ENCODE assay signal across 9 cellular contexts in the genomic region with DNA sequence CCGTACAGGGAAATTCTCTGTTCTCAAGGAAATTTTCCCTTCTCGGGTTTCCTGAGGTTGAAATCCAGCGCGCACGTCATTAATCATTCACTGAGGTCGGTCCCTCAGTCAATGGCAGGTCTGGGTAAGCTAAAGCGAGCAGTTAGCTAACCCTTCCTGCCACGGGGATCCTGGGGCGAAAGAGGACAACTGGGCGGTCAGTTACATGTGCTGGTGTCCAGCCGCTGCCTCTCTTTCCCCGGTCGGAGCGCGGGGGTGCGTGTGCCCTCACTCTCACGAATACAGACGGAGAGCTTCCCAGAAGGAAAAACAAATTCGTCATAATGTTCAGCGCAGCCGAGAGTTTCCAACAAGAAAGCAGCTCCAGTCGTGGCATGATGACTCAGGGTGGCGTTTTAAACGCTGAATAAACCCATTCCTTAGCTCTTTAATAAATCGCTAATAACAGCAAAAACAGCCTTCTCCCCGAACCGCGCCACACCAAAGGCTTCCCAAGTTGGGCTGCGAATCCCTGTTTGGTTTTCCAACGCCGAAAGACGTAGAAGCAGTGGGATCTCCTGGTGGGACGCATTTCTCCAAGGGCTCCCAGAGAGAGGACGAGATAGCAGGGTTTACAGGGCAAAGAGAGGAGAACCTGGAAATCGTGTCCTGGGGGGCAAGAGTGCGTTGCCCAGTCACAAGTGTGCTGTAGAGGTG. TPM values are rescaled to one million over a fixed set of nuclear protein-coding genes. Genes with fewer than 3 reads are reported as not detected.
DNase-seq lines count a peak whose midpoint lies in the region; TF ChIP-seq lines count a peak whose summit lies in the region.
"Had no signal": no experiment of that assay in that cellular context is flagged by ENCODE, and none has a peak within 500 bp of the region (broad histone marks: within the 10 kb centered on the region; RNA-seq: fewer than 3 reads in every experiment).

No MANE protein-coding gene starts in this region.

- DNase-seq in NCI-H2107 (lab: John Stamatoyannopoulos, UW) (peak; percentile 14), NCI-H2107 treated with DMSO at 0.1 percent for 48 hours (lab: John Stamatoyannopoulos, UW; ENCODE audit: unreplicated experiment) (no peak), SJCRH30 (peak; percentile 32 to 52), fibroblast of lung (ENCODE audit: low read depth in 2 of 2) (peak; percentile 82 to 86), posterior vena cava (ENCODE audit: low spot score) (peak; percentile 60), NCI-H1048 (lab: John Stamatoyannopoulos, UW) (no peak), putamen (ENCODE audit: low spot score) (no peak)
- no peak for DNase-seq in effector CD8-positive, alpha-beta T cell (lab: John Stamatoyannopoulos, UW)

- peaks cover 3% of the 10 kb centered on the region; the same call in 1 of the 2 replicates for H3K4me1 ChIP-seq in SJCRH30
- peaks cover 7% of the 10 kb centered on the region for H3K4me1 ChIP-seq in fibroblast of lung (ENCODE audit: control insufficient read depth, extremely low read depth, insufficient read depth, low read length)

- H3K27ac ChIP-seq in SJCRH30 (no peak overlapping the region), fibroblast of lung (ENCODE audit: insufficient read depth, low read length) (peak overlapping the region; percentile 98)
- H3K27ac ChIP-seq: C4-2B had no signal

- H3K4me3 ChIP-seq in SJCRH30, result peak overlapping the region; percentile 62
- peak overlapping the region; percentile 54 to 96 (median 80) for H3K4me3 ChIP-seq in fibroblast of lung (replicated peaks in 1 of 4; ENCODE audit: control extremely low read depth in 1 of 4, insufficient read depth in 1 of 4, low read depth in 3 of 4, low read length in 4 of 4)

- H3K9ac ChIP-seq in fibroblast of lung (ENCODE audit: insufficient read depth, low read length), result peak overlapping the region; percentile 93

- H3K4me2 ChIP-seq in fibroblast of lung (ENCODE audit: extremely low read depth, insufficient read depth, low read length), result peak overlapping the region; percentile 100

- H3K36me3 ChIP-seq in SJCRH30 (no peaks in the 10 kb centered on the region), fibroblast of lung (ENCODE audit: control insufficient read depth, insufficient read depth, low read length) (peaks cover 6% of the 10 kb centered on the region)

- no peaks in the 10 kb centered on the region for H3K27me3 ChIP-seq in SJCRH30
- no peaks in the 10 kb centered on the region for H3K27me3 ChIP-seq in fibroblast of lung (ENCODE audit: control insufficient read depth, insufficient read depth, low read length)

- H4K20me1 ChIP-seq in fibroblast of lung (ENCODE audit: control insufficient read depth, extremely low read depth, insufficient read depth, low read length), result no peaks in the 10 kb centered on the region

- intact Hi-C loops in posterior vena cava (cut with DNase I), result no loop called here

- peak overlapping the region; percentile 45 for H2AFZ ChIP-seq in fibroblast of lung (ENCODE audit: low read length)

- TF ChIP-seq CTCF in fibroblast of lung (conservative IDR thresholded peaks at IDR 0.05 in 1 of 2, IDR thresholded peaks at IDR 0.05 in 1 of 2; ENCODE audit: low read depth in 1 of 2, low read length in 2 of 2), result no peak

- peaks cover 60% of the 10 kb centered on the region for H3K79me2 ChIP-seq in fibroblast of lung (ENCODE audit: control insufficient read depth, insufficient read depth, low read length)

- H3K9me3 ChIP-seq in SJCRH30 (replicated peaks) (no peaks in the 10 kb centered on the region), fibroblast of lung (ENCODE audit: control insufficient read depth, insufficient read depth, low read depth, low read length) (no peaks in the 10 kb centered on the region)

RNA-seq across cellular contexts. Expression of a gene that starts 0.7 kb away (rescaled TPM):
- total RNA-seq in SJCRH30 (2014; rRNA removed; shearing (Covaris generic)), result 0.12 and 0.15 TPM in 2 replicates
- 5.4 and 25.8 TPM in 2 replicates for total RNA-seq in fibroblast of lung
- 56.4 and 123 TPM in 2 replicates for polyA plus RNA-seq in fibroblast of lung
- polyA plus RNA-seq in fibroblast of lung (2012), result 33.7 and 102 TPM in 2 replicates
- polyA minus RNA-seq in fibroblast of lung (ENCODE audit: low replicate concordance), result 90.1 and 466 TPM in 2 replicates
- not detected for total RNA-seq in posterior vena cava

Comparison
In these comparisons a context has a peak if more than half of its experiments do, and no peak if none do; other contexts are left out.
1. DNase-seq: peak in NCI-H2107 (single experiment), SJCRH30 (2 of 2), fibroblast of lung (2 of 2) and posterior vena cava (single experiment); none in NCI-H2107 treated with DMSO at 0.1 percent for 48 hours (single experiment), NCI-H1048 (single experiment), effector CD8-positive, alpha-beta T cell (single experiment) and putamen (single experiment).